In the genomic region with DNA sequence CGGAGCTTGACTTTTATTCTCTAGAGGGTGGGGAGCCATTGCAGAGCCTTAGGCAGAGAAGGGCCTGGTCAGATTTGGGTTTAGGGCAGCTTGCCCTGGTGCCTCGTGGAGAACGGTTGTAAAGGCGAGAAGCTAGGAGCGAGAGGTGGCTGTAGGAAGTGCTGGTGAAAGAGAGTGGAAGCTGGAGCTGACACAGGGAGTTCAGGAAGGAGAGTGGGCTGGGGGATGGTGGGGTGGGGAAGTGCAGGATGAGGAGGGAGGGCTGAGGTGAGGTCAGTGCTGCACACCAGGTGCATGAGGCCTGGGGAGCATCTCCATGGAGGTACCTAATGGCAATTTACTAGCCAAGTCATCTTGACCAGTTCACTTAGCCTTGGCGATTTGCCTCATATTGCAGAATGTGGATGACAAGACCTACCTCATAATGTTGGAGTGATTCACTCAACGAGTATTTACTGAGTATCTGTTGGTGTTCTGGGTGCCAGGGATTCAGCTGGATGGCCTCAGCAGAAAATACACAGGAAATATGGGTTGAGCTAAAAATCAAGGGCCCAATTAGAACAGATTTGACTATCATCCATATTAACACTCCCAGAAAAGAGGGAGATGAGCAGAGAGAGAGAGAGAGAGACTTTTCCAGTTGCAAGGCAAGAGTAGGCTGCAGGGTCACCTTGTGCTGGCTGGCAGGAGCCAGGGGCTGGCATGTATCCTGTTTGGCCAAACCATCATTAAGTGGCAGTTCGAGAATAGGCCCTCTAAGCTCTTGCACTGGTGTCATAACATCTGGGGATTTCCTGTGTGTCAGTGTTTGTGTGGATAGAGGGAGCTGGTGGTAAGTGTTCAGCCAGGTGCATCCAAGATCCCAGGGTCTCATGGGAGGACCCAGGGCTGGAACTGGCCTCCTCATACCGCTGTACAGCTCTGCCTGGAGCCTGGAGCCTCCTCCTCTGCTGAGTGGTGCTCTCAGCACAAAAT, we compare ENCODE assay signal across 14 cellular contexts. TPM values are rescaled to one million over a fixed set of nuclear protein-coding genes. Genes with fewer than 3 reads are reported as not detected.
A peak's percentile ranks its signal among the peaks of the same experiment; 100 is the strongest.
DNase-seq lines count a peak whose midpoint lies in the region; ATAC-seq and TF ChIP-seq lines count a peak whose summit lies in the region.
"Had no signal": no experiment of that assay in that cellular context is flagged by ENCODE, and none has a peak within 500 bp of the region (broad histone marks: within the 10 kb centered on the region; RNA-seq: fewer than 3 reads in every experiment).

No MANE protein-coding gene starts in this region.

- ATAC-seq in central memory CD8-positive, alpha-beta T cell (replicated peaks; ENCODE audit: extremely low read depth, poor library complexity, severe bottlenecking) = no peak
- ATAC-seq in GM21360 (IDR thresholded peaks at IDR 0.05; ENCODE audit: unreplicated experiment) = no peak

- intact Hi-C loops in spleen (cut with DNase I; ENCODE audit: low total_unique reads) = no loop called here

- peaks cover 3% of the 10 kb centered on the region for H3K36me3 Mint-ChIP-seq in central memory CD8-positive, alpha-beta T cell (ENCODE audit: insufficient read depth)

- H3K4me3 ChIP-seq in NB4 (ENCODE audit: low read depth, low read length) (no peak overlapping the region), spleen (no peak overlapping the region)
- H3K4me3 ChIP-seq: right lobe of liver had no signal

- H3K9me3 ChIP-seq in spleen = peaks cover 0 to 2% (median 0%) of the 10 kb centered on the region in 8 donors
- H3K9me3 ChIP-seq: right lobe of liver had no signal

- H3K36me3 ChIP-seq in spleen = no peaks in the 10 kb centered on the region
- H3K36me3 ChIP-seq: right lobe of liver had no signal

- H3K4me1 ChIP-seq in spleen = peaks cover 0 to 34% (median 7%) of the 10 kb centered on the region in 6 donors
- H3K4me1 ChIP-seq: right lobe of liver had no signal

- H3K27ac Mint-ChIP-seq in central memory CD8-positive, alpha-beta T cell (ENCODE audit: low read depth) = peak overlapping the region; percentile 19

- 78 to 88% (median 81%) methylated on average over 9 of the region's 9 CpGs for WGBS in spleen, 5 donors

- DNase-seq in DMS153 (lab: John Stamatoyannopoulos, UW) (peak; percentile 49), NB4 (ENCODE audit: low read depth) (peak; percentile 26), mesenteric fat pad (ENCODE audit: low spot score) (peak; percentile 53), spleen (no peak), NCI-H526 treated with DMSO at 0.1 percent for 48 hours (lab: John Stamatoyannopoulos, UW) (no peak)
- DNase-seq in central memory CD8-positive, alpha-beta T cell (ENCODE audit: low spot score in 2 of 2) = no peak
- DNase-seq in stimulated activated CD4-positive, alpha-beta T cell treated with anti-CD3 and anti-CD28 coated beads, Interleukin-2, amount 100 ng/mL, for 48 hours = no peak
- DNase-seq: activated CD8-positive, alpha-beta memory T cell treated with anti-CD3 and anti-CD28 coated beads, Interleukin-2, amount 50 U/mL, for 48 hours; cortex of kidney; left cardiac atrium; NCI-H446 treated with DMSO at 0.1 percent for 48 hours; right lobe of liver had no signal

- peaks cover 0 to 18% (median 0%) of the 10 kb centered on the region in 7 donors for H3K27me3 ChIP-seq in spleen (replicated peaks in 1 of 7)
- H3K27me3 ChIP-seq: right lobe of liver had no signal

- no peak overlapping the region for H3K27ac ChIP-seq in spleen
- H3K27ac ChIP-seq: right lobe of liver had no signal

- peaks cover 27% of the 10 kb centered on the region for H3K27me3 Mint-ChIP-seq in central memory CD8-positive, alpha-beta T cell

- no peak for TF ChIP-seq POLR2A in NB4 (IDR thresholded peaks at IDR 0.05; ENCODE audit: extremely low read depth, insufficient read length)
- TF ChIP-seq POLR2A in spleen (IDR thresholded peaks at IDR 0.05) = no peak

- no peaks in the 10 kb centered on the region for H3K9me3 Mint-ChIP-seq in central memory CD8-positive, alpha-beta T cell

- no peak overlapping the region for H3K4me3 Mint-ChIP-seq in central memory CD8-positive, alpha-beta T cell

- H3K4me1 Mint-ChIP-seq in central memory CD8-positive, alpha-beta T cell = no peaks in the 10 kb centered on the region

- TF ChIP-seq CTCF in NB4 (IDR thresholded peaks at IDR 0.05; ENCODE audit: low read depth, low read length) (no peak), spleen (IDR thresholded peaks at IDR 0.05 in 8 of 11, conservative IDR thresholded peaks at IDR 0.05 in 3 of 11) (no peak)

RNA-seq across cellular contexts. Expression of a gene that starts 44.4 kb away (rescaled TPM):
- 151 TPM for total RNA-seq in mesenteric fat pad
- 100 to 1,000 TPM in 1 of 7 donors, 10 to 100 TPM in 6; 29.5 to 167 (median 65.8) TPM for total RNA-seq in spleen
- polyA plus RNA-seq in spleen = 10 to 100 TPM; 18.1 to 69.3 (median 35.8) TPM
- total RNA-seq: G401 had no signal

Comparison
In these comparisons a context has a peak if more than half of its experiments do, and no peak if none do; other contexts are left out.
1. DNase-seq: peak in DMS153 (single experiment), NB4 (single experiment) and mesenteric fat pad (single experiment); none in central memory CD8-positive, alpha-beta T cell (0 of 2), spleen (single experiment), stimulated activated CD4-positive, alpha-beta T cell treated with anti-CD3 and anti-CD28 coated beads, Interleukin-2, amount 100 ng/mL, for 48 hours (0 of 2) and NCI-H526 treated with DMSO at 0.1 percent for 48 hours (single experiment).